In genomic region chr19:10611907-10612306, GRCh38 we compare ENCODE assay signal across 1 cellular context.
TF ChIP-seq lines count a peak whose summit lies in the region.

No MANE protein-coding gene starts in this region.

TF ChIP-seq in SK-N-SH, 30 proteins besides CTCF, POLR2A, EP300 and RAD21 (continued from another document):
- TF ChIP-seq CHD2 (IDR thresholded peaks at IDR 0.05; ENCODE audit: low read length, partially characterized antibody) (no peak), YY1 (IDR thresholded peaks at IDR 0.05; ENCODE audit: low read depth) (no peak), GATA2 (CRISPR knock-in tag; IDR thresholded peaks at IDR 0.05) (no peak), MEF2A (IDR thresholded peaks at IDR 0.05; ENCODE audit: borderline replicate concordance, low read depth) (no peak), GABPA (IDR thresholded peaks at IDR 0.05; ENCODE audit: low read depth) (no peak), FOXJ3 (CRISPR knock-in tag; IDR thresholded peaks at IDR 0.05) (no peak), RFX5 (IDR thresholded peaks at IDR 0.05; ENCODE audit: low read length) (no peak), NFIC (IDR thresholded peaks at IDR 0.05; ENCODE audit: borderline replicate concordance) (no peak)
